Comparison of ENCODE assay signal across 8 cellular contexts in genomic region chr5:161544350-161544765, GRCh38. TPM values are rescaled to one million over a fixed set of nuclear protein-coding genes. Genes with fewer than 3 reads are reported as not detected.
A peak's percentile ranks its signal among the peaks of the same experiment; 100 is the strongest.
DNase-seq lines count a peak whose midpoint lies in the region; ATAC-seq and TF ChIP-seq lines count a peak whose summit lies in the region.

No MANE protein-coding gene starts in this region.

- TF ChIP-seq CTCF in natural killer cell (IDR thresholded peaks at IDR 0.05) = peak; percentile 13

- H3K36me3 Mint-ChIP-seq in natural killer cell = no peaks in the 10 kb centered on the region
- peaks cover 10% of the 10 kb centered on the region for H3K36me3 Mint-ChIP-seq in natural killer cell treated with Interleukin-12 subunit alpha and Interleukin-12 subunit beta and Interleukin-15 and Interleukin-18, amount 100 ng/mL, for 72 hours
- peaks cover 2% of the 10 kb centered on the region for H3K36me3 Mint-ChIP-seq in T-helper 2 cell treated with Interferon-gamma antibody and Interleukin-4, amounts not matched to agents 5 μg/mL and 100 μg/mL, for 36 hours (ENCODE audit: low read depth)

- intact Hi-C loops in natural killer cell (cut with micrococcal nuclease) = no loop called here

- DNase-seq in natural killer cell (no peak), germinal center (ENCODE audit: low spot score) (peak; percentile 48), retina (peak; percentile 70), cortex of kidney (lab: John Stamatoyannopoulos, UW) (no peak)
- DNase-seq in natural killer cell treated with Interleukin-12 subunit alpha and Interleukin-12 subunit beta and Interleukin-15 and Interleukin-18, amount 100 ng/mL, for 72 hours (ENCODE audit: low spot score) = no peak
- peak; percentile 22 for DNase-seq in T-helper 2 cell treated with Interferon-gamma antibody and Interleukin-4, amounts not matched to agents 5 μg/mL and 100 μg/mL, for 36 hours (ENCODE audit: low spot score)

- H3K9me3 Mint-ChIP-seq in natural killer cell = peaks cover 0 to 8% of the 10 kb centered on the region in 2 donors
- peaks cover 2% of the 10 kb centered on the region for H3K9me3 Mint-ChIP-seq in natural killer cell treated with Interleukin-12 subunit alpha and Interleukin-12 subunit beta and Interleukin-15 and Interleukin-18, amount 100 ng/mL, for 72 hours
- no peaks in the 10 kb centered on the region for H3K9me3 Mint-ChIP-seq in T-helper 2 cell treated with Interferon-gamma antibody and Interleukin-4, amounts not matched to agents 5 μg/mL and 100 μg/mL, for 36 hours

- H3K27me3 Mint-ChIP-seq in natural killer cell (ENCODE audit: low read depth in 2 of 2) = peaks cover 23 to 28% of the 10 kb centered on the region in 2 donors
- H3K27me3 Mint-ChIP-seq in natural killer cell treated with Interleukin-12 subunit alpha and Interleukin-12 subunit beta and Interleukin-15 and Interleukin-18, amount 100 ng/mL, for 72 hours = peaks cover 29 to 31% of the 10 kb centered on the region in 2 donors
- peaks cover 50% of the 10 kb centered on the region for H3K27me3 Mint-ChIP-seq in T-helper 2 cell treated with Interferon-gamma antibody and Interleukin-4, amounts not matched to agents 5 μg/mL and 100 μg/mL, for 36 hours (ENCODE audit: low read depth)

- peaks cover 0 to 9% of the 10 kb centered on the region in 2 donors for H3K4me1 Mint-ChIP-seq in natural killer cell
- peaks cover 11% of the 10 kb centered on the region in 2 donors for H3K4me1 Mint-ChIP-seq in natural killer cell treated with Interleukin-12 subunit alpha and Interleukin-12 subunit beta and Interleukin-15 and Interleukin-18, amount 100 ng/mL, for 72 hours (ENCODE audit: low read depth in 2 of 2)
- peaks cover 16% of the 10 kb centered on the region for H3K4me1 Mint-ChIP-seq in T-helper 2 cell treated with Interferon-gamma antibody and Interleukin-4, amounts not matched to agents 5 μg/mL and 100 μg/mL, for 36 hours (ENCODE audit: low read depth)

- TF ChIP-seq RAD21 in Ishikawa (IDR thresholded peaks at IDR 0.05; ENCODE audit: low read depth) = peak; percentile 49

- H3K27ac Mint-ChIP-seq in natural killer cell = no peak overlapping the region
- H3K27ac Mint-ChIP-seq in natural killer cell treated with Interleukin-12 subunit alpha and Interleukin-12 subunit beta and Interleukin-15 and Interleukin-18, amount 100 ng/mL, for 72 hours = no peak overlapping the region
- H3K27ac Mint-ChIP-seq in T-helper 2 cell treated with Interferon-gamma antibody and Interleukin-4, amounts not matched to agents 5 μg/mL and 100 μg/mL, for 36 hours = no peak overlapping the region

- no peak for TF ChIP-seq EP300 in Ishikawa (IDR thresholded peaks at IDR 0.05; ENCODE audit: borderline replicate concordance)

- ATAC-seq in natural killer cell (no peak), GM21528 (IDR thresholded peaks at IDR 0.05; ENCODE audit: low FRiP score, unreplicated experiment) (peak; percentile 55)
- no peak for ATAC-seq in natural killer cell treated with Interleukin-12 subunit alpha and Interleukin-12 subunit beta and Interleukin-15 and Interleukin-18, amount 100 ng/mL, for 72 hours

- H3K4me3 Mint-ChIP-seq in natural killer cell = no peak overlapping the region
- no peak overlapping the region for H3K4me3 Mint-ChIP-seq in natural killer cell treated with Interleukin-12 subunit alpha and Interleukin-12 subunit beta and Interleukin-15 and Interleukin-18, amount 100 ng/mL, for 72 hours
- no peak overlapping the region for H3K4me3 Mint-ChIP-seq in T-helper 2 cell treated with Interferon-gamma antibody and Interleukin-4, amounts not matched to agents 5 μg/mL and 100 μg/mL, for 36 hours

TF ChIP-seq in Ishikawa, 13 proteins besides CTCF, POLR2A, EP300 and RAD21:
- TF ChIP-seq MAX (IDR thresholded peaks at IDR 0.05) (peak; percentile 79), TCF12 (IDR thresholded peaks at IDR 0.05; ENCODE audit: low read depth) (no peak)

RNA-seq across cellular contexts. Expression of gene GABRB2, which starts 2.2 kb away (rescaled TPM):
- not detected for total RNA-seq in natural killer cell
- total RNA-seq in natural killer cell treated with Interleukin-12 subunit alpha and Interleukin-12 subunit beta and Interleukin-15 and Interleukin-18, amount 100 ng/mL, for 72 hours = not detected

Comparison
In these comparisons a context has a peak if more than half of its experiments do, and no peak if none do; other contexts are left out.
1. DNase-seq: peak in T-helper 2 cell treated with Interferon-gamma antibody and Interleukin-4, amounts not matched to agents 5 μg/mL and 100 μg/mL, for 36 hours (single experiment), germinal center (single experiment) and retina (single experiment); none in natural killer cell (single experiment), natural killer cell treated with Interleukin-12 subunit alpha and Interleukin-12 subunit beta and Interleukin-15 and Interleukin-18, amount 100 ng/mL, for 72 hours (single experiment) and cortex of kidney (single experiment).